ENCODE assay signal across 26 cellular contexts in the genomic region with DNA sequence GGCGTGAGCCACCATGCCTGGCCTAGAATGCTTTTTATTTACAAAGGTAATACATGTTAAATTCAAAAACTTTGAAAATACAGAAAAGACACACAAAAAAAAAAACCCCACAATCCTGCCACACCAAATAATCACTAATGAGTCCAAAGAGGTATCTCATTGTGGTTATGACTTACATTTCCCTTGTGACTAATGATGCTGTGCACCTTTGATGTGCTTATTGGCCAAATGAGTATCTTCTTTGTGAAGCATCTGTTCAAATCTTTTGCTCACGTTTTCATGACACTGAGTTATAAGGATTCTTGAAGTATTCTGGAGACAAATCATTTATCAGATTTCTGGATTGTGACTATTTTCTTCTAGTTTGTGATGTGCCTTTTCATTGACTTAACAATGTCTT. TPM values are rescaled to one million over a fixed set of nuclear protein-coding genes. Genes with fewer than 3 reads are reported as not detected.
"Had no signal": no experiment of that assay in that cellular context is flagged by ENCODE, and none has a peak within 500 bp of the region (broad histone marks: within the 10 kb centered on the region; RNA-seq: fewer than 3 reads in every experiment).

No MANE protein-coding gene starts in this region.

- H3K27me3 ChIP-seq: right atrium auricular region, sigmoid colon, testis, tibial artery had no signal

- H3K9ac ChIP-seq: neural progenitor cell had no signal

- H3K9me3 ChIP-seq: esophagus muscularis mucosa, left lung, prostate gland, right atrium auricular region, sigmoid colon, testis, tibial artery had no signal

- H3K27ac ChIP-seq: dorsolateral prefrontal cortex, esophagus muscularis mucosa, left lung, neural progenitor cell, prostate gland, right atrium auricular region, sigmoid colon, testis, tibial artery had no signal

- H2AFZ ChIP-seq: neural progenitor cell had no signal

- DNase-seq: dorsolateral prefrontal cortex; effector CD4-positive, alpha-beta T cell; left cardiac atrium; left lung; mesendoderm; midbrain; naive thymus-derived CD4-positive, alpha-beta T cell; sigmoid colon; stimulated activated CD4-positive, alpha-beta T cell treated with anti-CD3 and anti-CD28 coated beads, Interleukin-2, amount 100 ng/mL, for 24 hours; stimulated activated CD4-positive, alpha-beta T cell treated with anti-CD3 and anti-CD28 coated beads, Interleukin-4, amount 100 ng/mL, for 24 hours; stimulated activated naive CD8-positive, alpha-beta T cell treated with anti-CD3 and anti-CD28 coated beads, Interleukin-15, Interleukin-2, amounts not matched to agents 100 U/mL and 50 U/mL, for 24 hours; substantia nigra; testis; tibial artery had no signal

- ATAC-seq: left cardiac atrium; left lung; naive thymus-derived CD4-positive, alpha-beta T cell; stimulated activated memory B cell treated with anti-CD40 and anti-IgM and Interleukin-4, amounts not matched to agents 10 μg/mL and 1 μg/mL and 100 μg/mL, for 72 hours; stimulated activated naive CD8-positive, alpha-beta T cell treated with anti-CD3 and anti-CD28 coated beads, Interleukin-15, Interleukin-2, amounts not matched to agents 100 U/mL and 50 U/mL, for 24 hours had no signal

- FAIRE-seq: colon, frontal cortex had no signal

- H3K4me1 ChIP-seq: esophagus muscularis mucosa, neural progenitor cell, prostate gland, right atrium auricular region, sigmoid colon, testis had no signal

- H3K36me3 ChIP-seq: esophagus muscularis mucosa, left lung, neural progenitor cell, prostate gland, right atrium auricular region, sigmoid colon, tibial artery had no signal

- H3K4me2 ChIP-seq: neural progenitor cell had no signal

- H3K4me3 ChIP-seq: dorsolateral prefrontal cortex, esophagus muscularis mucosa, left lung, neural progenitor cell, prostate gland, right atrium auricular region, sigmoid colon, testis, tibial artery had no signal

RNA-seq across cellular contexts. Expression of gene NLRC4, which starts 6.4 kb away (rescaled TPM):
- total RNA-seq: epithelial cell of proximal tubule, fibroblast of lung, kidney epithelial cell, lung microvascular endothelial cell, osteoblast had no signal
- polyA plus RNA-seq: fibroblast of lung; naive thymus-derived CD4-positive, alpha-beta T cell had no signal
